9 cellular contexts compared by ENCODE assay signal in the genomic region with DNA sequence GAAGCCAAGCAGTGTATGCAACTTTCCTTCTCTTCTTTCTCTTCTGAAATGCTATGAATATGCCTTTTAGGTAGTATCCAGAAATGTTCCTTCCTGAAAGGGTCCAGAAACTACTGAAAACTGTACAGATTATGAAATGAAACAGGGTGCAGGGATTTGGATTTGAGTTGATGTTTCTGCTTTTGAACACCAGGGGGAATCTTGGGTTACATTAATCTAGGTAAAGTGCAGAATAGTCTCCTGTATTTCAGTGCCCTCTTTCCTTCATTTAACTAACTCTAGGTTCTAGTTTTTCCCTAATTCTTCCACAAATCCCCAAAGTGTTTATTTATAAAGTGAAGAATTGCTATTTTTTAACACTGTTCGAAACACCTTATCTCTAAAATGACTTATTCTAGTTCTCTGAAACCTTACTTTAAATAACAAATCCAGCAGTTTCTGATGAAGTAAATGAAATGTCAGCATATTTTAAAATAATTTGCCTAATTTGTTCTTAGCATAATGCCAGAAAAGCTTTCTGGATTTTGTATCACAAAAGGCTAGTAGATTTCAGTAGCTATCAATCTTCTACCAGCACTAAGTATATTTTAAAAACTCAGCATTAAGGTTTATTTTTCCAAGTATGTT.
DNase-seq lines count a peak whose midpoint lies in the region; ATAC-seq and TF ChIP-seq lines count a peak whose summit lies in the region.
"Had no signal": no experiment of that assay in that cellular context is flagged by ENCODE, and none has a peak within 500 bp of the region (broad histone marks: within the 10 kb centered on the region; RNA-seq: fewer than 3 reads in every experiment).

No MANE protein-coding gene starts in this region.

- TF ChIP-seq POLR2A in gastrocnemius medialis (IDR thresholded peaks at IDR 0.05) = no peak

- no peaks in the 10 kb centered on the region for H3K9me3 ChIP-seq in gastrocnemius medialis

- TF ChIP-seq CTCF in GM13977 (IDR thresholded peaks at IDR 0.05; ENCODE audit: extremely low read depth, insufficient read depth, missing control alignments) (peak; percentile 47), gastrocnemius medialis (IDR thresholded peaks at IDR 0.05 in 4 of 5, conservative IDR thresholded peaks at IDR 0.05 in 1 of 5) (no peak)

- H3K27ac ChIP-seq in gastrocnemius medialis = no peak overlapping the region

- ATAC-seq in HG03442 (IDR thresholded peaks at IDR 0.05; ENCODE audit: unreplicated experiment) (peak; percentile 75), gastrocnemius medialis (no peak), GM21737 (IDR thresholded peaks at IDR 0.05; ENCODE audit: unreplicated experiment) (no peak)

- H3K36me3 ChIP-seq in gastrocnemius medialis = peaks cover 0 to 21% of the 10 kb centered on the region in 2 donors

- in situ Hi-C loops in GM13977 (cut with MboI; ENCODE audit: low pct_unique_long_range_greater_than_20kb, low sequenced_read_pairs, unreplicated experiment) = loop anchor here (25.0 kb wide), 1 partner anchor 576 kb away; no protein-coding TSS in a partner anchor
- in situ Hi-C loops in gastrocnemius medialis (cut with MboI; ENCODE audit: low sequenced_read_pairs in 4 of 4) = no loop called here

- H3K4me1 ChIP-seq in gastrocnemius medialis = no peaks in the 10 kb centered on the region

- intact Hi-C loops in gastrocnemius medialis (cut with DNase I; ENCODE audit: low total_unique reads) = no loop called here

- no peaks in the 10 kb centered on the region for H3K27me3 ChIP-seq in gastrocnemius medialis

- DNase-seq in GM13977 (ENCODE audit: low spot score) = peak; percentile 32
- DNase-seq in SW480 (ENCODE audit: low spot score) = peak; percentile 27
- DNase-seq in kidney tubule cell (ENCODE audit: low spot score) = peak; percentile 15
- DNase-seq in gastrocnemius medialis = no peak
- no peak for DNase-seq in stimulated activated CD4-positive, alpha-beta T cell treated with anti-CD3 and anti-CD28 coated beads, Interleukin-1b, Interleukin-23, amount 100 ng/mL, for 48 hours
- no peak for DNase-seq in GM19240 (ENCODE audit: insufficient read length, low spot score)
- DNase-seq: right cardiac atrium had no signal

- no peak overlapping the region for H3K4me3 ChIP-seq in gastrocnemius medialis

Comparison
In these comparisons a context has a peak if more than half of its experiments do, and no peak if none do; other contexts are left out.
1. DNase-seq: peak in GM13977 (single experiment), SW480 (single experiment) and kidney tubule cell (single experiment); none in gastrocnemius medialis (0 of 2), stimulated activated CD4-positive, alpha-beta T cell treated with anti-CD3 and anti-CD28 coated beads, Interleukin-1b, Interleukin-23, amount 100 ng/mL, for 48 hours (single experiment) and GM19240 (single experiment).